2 cellular contexts compared by ENCODE assay signal in the genomic region with DNA sequence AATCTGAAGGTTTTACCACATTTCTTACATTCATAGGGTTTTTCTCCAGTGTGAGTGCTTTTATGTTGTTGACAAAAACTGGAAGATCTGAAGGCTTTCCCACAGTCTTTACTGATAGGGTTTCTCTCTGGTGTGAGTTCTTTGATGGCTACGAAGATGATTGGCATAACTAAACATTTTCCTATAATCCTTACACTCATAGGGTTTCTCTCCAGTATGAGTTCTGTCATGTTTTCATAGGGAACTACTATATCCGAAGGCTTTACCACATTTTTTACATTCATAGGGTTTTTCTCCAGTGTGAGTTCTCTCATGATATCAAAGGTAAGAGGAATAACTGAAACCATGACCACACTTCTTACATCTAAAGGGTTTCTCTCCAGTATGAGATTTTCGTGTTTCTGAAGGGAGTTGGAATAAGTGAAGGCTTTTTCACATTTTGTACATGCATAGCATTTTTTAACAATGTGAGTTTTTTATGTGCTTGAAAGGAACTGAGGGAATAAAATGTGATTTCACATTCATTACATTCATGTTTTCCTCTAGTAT.
TF ChIP-seq lines count a peak whose summit lies in the region.

No MANE protein-coding gene starts in this region.

TF ChIP-seq in HCT116, 20 proteins besides CTCF, POLR2A, EP300 and RAD21:
- TF ChIP-seq FOSL1 (IDR thresholded peaks at IDR 0.05; ENCODE audit: low read depth) (no peak), ZNF274 (IDR thresholded peaks at IDR 0.05; ENCODE audit: low read depth, low read length) (peak; percentile 59)

TF ChIP-seq in GM12878, 131 proteins besides CTCF, POLR2A, EP300 and RAD21:
- TF ChIP-seq TBL1XR1 (IDR thresholded peaks at IDR 0.05; ENCODE audit: low read depth, low read length) (no peak), ASH2L (IDR thresholded peaks at IDR 0.05; ENCODE audit: borderline replicate concordance, low read depth) (no peak), ZNF274 (IDR thresholded peaks at IDR 0.05; ENCODE audit: insufficient read depth, insufficient read length) (peak; percentile 52), ESRRA (IDR thresholded peaks at IDR 0.05; ENCODE audit: low read length) (no peak)
- TF ChIP-seq, protein P1, sequence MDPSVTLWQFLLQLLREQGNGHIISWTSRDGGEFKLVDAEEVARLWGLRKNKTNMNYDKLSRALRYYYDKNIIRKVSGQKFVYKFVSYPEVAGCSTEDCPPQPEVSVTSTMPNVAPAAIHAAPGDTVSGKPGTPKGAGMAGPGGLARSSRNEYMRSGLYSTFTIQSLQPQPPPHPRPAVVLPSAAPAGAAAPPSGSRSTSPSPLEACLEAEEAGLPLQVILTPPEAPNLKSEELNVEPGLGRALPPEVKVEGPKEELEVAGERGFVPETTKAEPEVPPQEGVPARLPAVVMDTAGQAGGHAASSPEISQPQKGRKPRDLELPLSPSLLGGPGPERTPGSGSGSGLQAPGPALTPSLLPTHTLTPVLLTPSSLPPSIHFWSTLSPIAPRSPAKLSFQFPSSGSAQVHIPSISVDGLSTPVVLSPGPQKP (IDR thresholded peaks at IDR 0.05; ENCODE audit: low read depth, low read length) = no peak
TF ChIP-seq in GM12878: peak in this region for 1.
